ENCODE assay signal across 1 cellular context in the genomic region with DNA sequence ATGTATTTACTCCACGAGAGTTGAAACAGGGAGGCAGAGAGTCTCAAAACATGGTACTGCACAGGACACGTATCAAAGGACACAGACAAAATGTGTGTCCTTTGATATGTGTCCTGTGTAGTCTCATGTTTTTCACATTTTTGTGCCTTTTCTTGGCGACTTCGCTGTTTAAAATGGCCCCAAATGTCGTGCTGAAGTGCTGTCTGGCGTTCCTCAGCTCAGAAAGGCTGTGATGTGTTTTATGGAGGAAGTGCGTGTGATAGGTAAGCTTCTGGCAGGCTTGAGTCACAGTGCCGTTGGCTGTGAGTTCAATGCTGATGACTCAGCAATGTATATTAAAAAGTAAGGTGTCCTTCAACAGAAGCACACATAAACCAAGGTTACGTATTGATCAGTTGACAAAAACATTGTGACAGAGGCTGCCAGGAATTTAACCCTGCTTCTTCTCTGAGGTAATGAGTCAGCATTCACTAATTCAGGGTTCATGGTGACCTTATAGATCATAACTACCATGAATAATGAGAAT.
TF ChIP-seq lines count a peak whose summit lies in the region.

No MANE protein-coding gene starts in this region.

TF ChIP-seq in HepG2, 621 proteins besides CTCF, POLR2A, EP300 and RAD21 (continued from another document and continues in another):
- TF ChIP-seq, protein P1, sequence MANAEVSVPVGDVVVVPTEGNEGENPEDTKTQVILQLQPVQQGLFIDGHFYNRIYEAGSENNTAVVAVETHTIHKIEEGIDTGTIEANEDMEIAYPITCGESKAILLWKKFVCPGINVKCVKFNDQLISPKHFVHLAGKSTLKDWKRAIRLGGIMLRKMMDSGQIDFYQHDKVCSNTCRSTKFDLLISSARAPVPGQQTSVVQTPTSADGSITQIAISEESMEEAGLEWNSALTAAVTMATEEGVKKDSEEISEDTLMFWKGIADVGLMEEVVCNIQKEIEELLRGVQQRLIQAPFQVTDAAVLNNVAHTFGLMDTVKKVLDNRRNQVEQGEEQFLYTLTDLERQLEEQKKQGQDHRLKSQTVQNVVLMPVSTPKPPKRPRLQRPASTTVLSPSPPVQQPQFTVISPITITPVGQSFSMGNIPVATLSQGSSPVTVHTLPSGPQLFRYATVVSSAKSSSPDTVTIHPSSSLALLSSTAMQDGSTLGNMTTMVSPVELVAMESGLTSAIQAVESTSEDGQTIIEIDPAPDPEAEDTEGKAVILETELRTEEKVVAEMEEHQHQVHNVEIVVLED (CRISPR knock-in tag; IDR thresholded peaks at IDR 0.05; ENCODE audit: borderline replicate concordance): no peak
- TF ChIP-seq ETV6 (CRISPR knock-in tag; conservative IDR thresholded peaks at IDR 0.05) (no peak), ZNF383 (CRISPR knock-in tag; IDR thresholded peaks at IDR 0.05; ENCODE audit: borderline replicate concordance) (no peak), RFX5 (IDR thresholded peaks at IDR 0.05; ENCODE audit: low read depth, low read length) (peak; percentile 74), ZNF607 (CRISPR knock-in tag; IDR thresholded peaks at IDR 0.05; ENCODE audit: borderline replicate concordance) (peak; percentile 49; the same call in 1 of the 2 replicates), MTF2 (CRISPR knock-in tag; IDR thresholded peaks at IDR 0.05; ENCODE audit: borderline replicate concordance) (no peak), GATAD2A (CRISPR knock-in tag; IDR thresholded peaks at IDR 0.05) (peak; percentile 94), PHF5A (CRISPR knock-in tag; IDR thresholded peaks at IDR 0.05; ENCODE audit: low read depth, unreplicated experiment) (no peak), BCL6 (CRISPR knock-in tag; IDR thresholded peaks at IDR 0.05) (peak; percentile 52), THAP11 (CRISPR knock-in tag; IDR thresholded peaks at IDR 0.05) (0 out of 2 replicates have a peak, but pooled peaks have one; percentile 56), SMAD3 (CRISPR knock-in tag; IDR thresholded peaks at IDR 0.05) (peak; percentile 87), MZF1 (CRISPR knock-in tag; IDR thresholded peaks at IDR 0.05; ENCODE audit: borderline replicate concordance) (no peak), ZNF546 (CRISPR knock-in tag; conservative IDR thresholded peaks at IDR 0.05) (no peak), ZNF619 (CRISPR knock-in tag; IDR thresholded peaks at IDR 0.05) (no peak), ISL2 (CRISPR knock-in tag; IDR thresholded peaks at IDR 0.05) (no peak), SMAD9 (CRISPR knock-in tag; IDR thresholded peaks at IDR 0.05) (no peak), PRMT3 (CRISPR knock-in tag; IDR thresholded peaks at IDR 0.05; ENCODE audit: borderline replicate concordance, low read depth) (no peak), ZNF879 (CRISPR knock-in tag; IDR thresholded peaks at IDR 0.05) (no peak), FOSL2 (CRISPR knock-in tag; IDR thresholded peaks at IDR 0.05) (peak; percentile 98), ZNF30 (CRISPR knock-in tag; IDR thresholded peaks at IDR 0.05) (0 out of 2 replicates have a peak, but pooled peaks have one; percentile 38), ZNF776 (CRISPR knock-in tag; IDR thresholded peaks at IDR 0.05) (no peak)
- TF ChIP-seq, protein P2, sequence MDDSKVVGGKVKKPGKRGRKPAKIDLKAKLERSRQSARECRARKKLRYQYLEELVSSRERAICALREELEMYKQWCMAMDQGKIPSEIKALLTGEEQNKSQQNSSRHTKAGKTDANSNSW (CRISPR knock-in tag; IDR thresholded peaks at IDR 0.05; ENCODE audit: borderline replicate concordance): no peak
- TF ChIP-seq, protein P3, sequence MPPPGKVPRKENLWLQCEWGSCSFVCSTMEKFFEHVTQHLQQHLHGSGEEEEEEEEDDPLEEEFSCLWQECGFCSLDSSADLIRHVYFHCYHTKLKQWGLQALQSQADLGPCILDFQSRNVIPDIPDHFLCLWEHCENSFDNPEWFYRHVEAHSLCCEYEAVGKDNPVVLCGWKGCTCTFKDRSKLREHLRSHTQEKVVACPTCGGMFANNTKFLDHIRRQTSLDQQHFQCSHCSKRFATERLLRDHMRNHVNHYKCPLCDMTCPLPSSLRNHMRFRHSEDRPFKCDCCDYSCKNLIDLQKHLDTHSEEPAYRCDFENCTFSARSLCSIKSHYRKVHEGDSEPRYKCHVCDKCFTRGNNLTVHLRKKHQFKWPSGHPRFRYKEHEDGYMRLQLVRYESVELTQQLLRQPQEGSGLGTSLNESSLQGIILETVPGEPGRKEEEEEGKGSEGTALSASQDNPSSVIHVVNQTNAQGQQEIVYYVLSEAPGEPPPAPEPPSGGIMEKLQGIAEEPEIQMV (CRISPR knock-in tag; IDR thresholded peaks at IDR 0.05; ENCODE audit: low read depth): no peak
- TF ChIP-seq, protein P4, sequence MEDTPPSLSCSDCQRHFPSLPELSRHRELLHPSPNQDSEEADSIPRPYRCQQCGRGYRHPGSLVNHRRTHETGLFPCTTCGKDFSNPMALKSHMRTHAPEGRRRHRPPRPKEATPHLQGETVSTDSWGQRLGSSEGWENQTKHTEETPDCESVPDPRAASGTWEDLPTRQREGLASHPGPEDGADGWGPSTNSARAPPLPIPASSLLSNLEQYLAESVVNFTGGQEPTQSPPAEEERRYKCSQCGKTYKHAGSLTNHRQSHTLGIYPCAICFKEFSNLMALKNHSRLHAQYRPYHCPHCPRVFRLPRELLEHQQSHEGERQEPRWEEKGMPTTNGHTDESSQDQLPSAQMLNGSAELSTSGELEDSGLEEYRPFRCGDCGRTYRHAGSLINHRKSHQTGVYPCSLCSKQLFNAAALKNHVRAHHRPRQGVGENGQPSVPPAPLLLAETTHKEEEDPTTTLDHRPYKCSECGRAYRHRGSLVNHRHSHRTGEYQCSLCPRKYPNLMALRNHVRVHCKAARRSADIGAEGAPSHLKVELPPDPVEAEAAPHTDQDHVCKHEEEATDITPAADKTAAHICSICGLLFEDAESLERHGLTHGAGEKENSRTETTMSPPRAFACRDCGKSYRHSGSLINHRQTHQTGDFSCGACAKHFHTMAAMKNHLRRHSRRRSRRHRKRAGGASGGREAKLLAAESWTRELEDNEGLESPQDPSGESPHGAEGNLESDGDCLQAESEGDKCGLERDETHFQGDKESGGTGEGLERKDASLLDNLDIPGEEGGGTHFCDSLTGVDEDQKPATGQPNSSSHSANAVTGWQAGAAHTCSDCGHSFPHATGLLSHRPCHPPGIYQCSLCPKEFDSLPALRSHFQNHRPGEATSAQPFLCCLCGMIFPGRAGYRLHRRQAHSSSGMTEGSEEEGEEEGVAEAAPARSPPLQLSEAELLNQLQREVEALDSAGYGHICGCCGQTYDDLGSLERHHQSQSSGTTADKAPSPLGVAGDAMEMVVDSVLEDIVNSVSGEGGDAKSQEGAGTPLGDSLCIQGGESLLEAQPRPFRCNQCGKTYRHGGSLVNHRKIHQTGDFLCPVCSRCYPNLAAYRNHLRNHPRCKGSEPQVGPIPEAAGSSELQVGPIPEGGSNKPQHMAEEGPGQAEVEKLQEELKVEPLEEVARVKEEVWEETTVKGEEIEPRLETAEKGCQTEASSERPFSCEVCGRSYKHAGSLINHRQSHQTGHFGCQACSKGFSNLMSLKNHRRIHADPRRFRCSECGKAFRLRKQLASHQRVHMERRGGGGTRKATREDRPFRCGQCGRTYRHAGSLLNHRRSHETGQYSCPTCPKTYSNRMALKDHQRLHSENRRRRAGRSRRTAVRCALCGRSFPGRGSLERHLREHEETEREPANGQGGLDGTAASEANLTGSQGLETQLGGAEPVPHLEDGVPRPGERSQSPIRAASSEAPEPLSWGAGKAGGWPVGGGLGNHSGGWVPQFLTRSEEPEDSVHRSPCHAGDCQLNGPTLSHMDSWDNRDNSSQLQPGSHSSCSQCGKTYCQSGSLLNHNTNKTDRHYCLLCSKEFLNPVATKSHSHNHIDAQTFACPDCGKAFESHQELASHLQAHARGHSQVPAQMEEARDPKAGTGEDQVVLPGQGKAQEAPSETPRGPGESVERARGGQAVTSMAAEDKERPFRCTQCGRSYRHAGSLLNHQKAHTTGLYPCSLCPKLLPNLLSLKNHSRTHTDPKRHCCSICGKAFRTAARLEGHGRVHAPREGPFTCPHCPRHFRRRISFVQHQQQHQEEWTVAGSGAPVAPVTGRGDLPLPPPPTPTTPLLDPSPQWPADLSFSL (CRISPR knock-in tag; IDR thresholded peaks at IDR 0.05): no peak
- TF ChIP-seq, protein P5, sequence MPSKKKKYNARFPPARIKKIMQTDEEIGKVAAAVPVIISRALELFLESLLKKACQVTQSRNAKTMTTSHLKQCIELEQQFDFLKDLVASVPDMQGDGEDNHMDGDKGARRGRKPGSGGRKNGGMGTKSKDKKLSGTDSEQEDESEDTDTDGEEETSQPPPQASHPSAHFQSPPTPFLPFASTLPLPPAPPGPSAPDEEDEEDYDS (CRISPR knock-in tag; IDR thresholded peaks at IDR 0.05): no peak
- TF ChIP-seq, protein P6, sequence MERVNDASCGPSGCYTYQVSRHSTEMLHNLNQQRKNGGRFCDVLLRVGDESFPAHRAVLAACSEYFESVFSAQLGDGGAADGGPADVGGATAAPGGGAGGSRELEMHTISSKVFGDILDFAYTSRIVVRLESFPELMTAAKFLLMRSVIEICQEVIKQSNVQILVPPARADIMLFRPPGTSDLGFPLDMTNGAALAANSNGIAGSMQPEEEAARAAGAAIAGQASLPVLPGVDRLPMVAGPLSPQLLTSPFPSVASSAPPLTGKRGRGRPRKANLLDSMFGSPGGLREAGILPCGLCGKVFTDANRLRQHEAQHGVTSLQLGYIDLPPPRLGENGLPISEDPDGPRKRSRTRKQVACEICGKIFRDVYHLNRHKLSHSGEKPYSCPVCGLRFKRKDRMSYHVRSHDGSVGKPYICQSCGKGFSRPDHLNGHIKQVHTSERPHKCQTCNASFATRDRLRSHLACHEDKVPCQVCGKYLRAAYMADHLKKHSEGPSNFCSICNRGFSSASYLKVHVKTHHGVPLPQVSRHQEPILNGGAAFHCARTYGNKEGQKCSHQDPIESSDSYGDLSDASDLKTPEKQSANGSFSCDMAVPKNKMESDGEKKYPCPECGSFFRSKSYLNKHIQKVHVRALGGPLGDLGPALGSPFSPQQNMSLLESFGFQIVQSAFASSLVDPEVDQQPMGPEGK (CRISPR knock-in tag; IDR thresholded peaks at IDR 0.05): no peak
- TF ChIP-seq, protein P7, sequence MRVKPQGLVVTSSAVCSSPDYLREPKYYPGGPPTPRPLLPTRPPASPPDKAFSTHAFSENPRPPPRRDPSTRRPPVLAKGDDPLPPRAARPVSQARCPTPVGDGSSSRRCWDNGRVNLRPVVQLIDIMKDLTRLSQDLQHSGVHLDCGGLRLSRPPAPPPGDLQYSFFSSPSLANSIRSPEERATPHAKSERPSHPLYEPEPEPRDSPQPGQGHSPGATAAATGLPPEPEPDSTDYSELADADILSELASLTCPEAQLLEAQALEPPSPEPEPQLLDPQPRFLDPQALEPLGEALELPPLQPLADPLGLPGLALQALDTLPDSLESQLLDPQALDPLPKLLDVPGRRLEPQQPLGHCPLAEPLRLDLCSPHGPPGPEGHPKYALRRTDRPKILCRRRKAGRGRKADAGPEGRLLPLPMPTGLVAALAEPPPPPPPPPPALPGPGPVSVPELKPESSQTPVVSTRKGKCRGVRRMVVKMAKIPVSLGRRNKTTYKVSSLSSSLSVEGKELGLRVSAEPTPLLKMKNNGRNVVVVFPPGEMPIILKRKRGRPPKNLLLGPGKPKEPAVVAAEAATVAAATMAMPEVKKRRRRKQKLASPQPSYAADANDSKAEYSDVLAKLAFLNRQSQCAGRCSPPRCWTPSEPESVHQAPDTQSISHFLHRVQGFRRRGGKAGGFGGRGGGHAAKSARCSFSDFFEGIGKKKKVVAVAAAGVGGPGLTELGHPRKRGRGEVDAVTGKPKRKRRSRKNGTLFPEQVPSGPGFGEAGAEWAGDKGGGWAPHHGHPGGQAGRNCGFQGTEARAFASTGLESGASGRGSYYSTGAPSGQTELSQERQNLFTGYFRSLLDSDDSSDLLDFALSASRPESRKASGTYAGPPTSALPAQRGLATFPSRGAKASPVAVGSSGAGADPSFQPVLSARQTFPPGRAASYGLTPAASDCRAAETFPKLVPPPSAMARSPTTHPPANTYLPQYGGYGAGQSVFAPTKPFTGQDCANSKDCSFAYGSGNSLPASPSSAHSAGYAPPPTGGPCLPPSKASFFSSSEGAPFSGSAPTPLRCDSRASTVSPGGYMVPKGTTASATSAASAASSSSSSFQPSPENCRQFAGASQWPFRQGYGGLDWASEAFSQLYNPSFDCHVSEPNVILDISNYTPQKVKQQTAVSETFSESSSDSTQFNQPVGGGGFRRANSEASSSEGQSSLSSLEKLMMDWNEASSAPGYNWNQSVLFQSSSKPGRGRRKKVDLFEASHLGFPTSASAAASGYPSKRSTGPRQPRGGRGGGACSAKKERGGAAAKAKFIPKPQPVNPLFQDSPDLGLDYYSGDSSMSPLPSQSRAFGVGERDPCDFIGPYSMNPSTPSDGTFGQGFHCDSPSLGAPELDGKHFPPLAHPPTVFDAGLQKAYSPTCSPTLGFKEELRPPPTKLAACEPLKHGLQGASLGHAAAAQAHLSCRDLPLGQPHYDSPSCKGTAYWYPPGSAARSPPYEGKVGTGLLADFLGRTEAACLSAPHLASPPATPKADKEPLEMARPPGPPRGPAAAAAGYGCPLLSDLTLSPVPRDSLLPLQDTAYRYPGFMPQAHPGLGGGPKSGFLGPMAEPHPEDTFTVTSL (CRISPR knock-in tag; IDR thresholded peaks at IDR 0.05; ENCODE audit: borderline replicate concordance): peak; percentile 68; the same call in 1 of the 2 replicates
- TF ChIP-seq, protein P8, sequence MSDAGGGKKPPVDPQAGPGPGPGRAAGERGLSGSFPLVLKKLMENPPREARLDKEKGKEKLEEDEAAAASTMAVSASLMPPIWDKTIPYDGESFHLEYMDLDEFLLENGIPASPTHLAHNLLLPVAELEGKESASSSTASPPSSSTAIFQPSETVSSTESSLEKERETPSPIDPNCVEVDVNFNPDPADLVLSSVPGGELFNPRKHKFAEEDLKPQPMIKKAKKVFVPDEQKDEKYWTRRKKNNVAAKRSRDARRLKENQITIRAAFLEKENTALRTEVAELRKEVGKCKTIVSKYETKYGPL (CRISPR knock-in tag; IDR thresholded peaks at IDR 0.05): no peak
- TF ChIP-seq, protein P9, sequence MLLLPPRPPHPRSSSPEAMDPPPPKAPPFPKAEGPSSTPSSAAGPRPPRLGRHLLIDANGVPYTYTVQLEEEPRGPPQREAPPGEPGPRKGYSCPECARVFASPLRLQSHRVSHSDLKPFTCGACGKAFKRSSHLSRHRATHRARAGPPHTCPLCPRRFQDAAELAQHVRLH (CRISPR knock-in tag; IDR thresholded peaks at IDR 0.05; ENCODE audit: borderline replicate concordance, low read depth): peak; percentile 52; the same call in 1 of the 2 replicates
